In genomic region chr1:206465951-206466350, GRCh38 we compare ENCODE assay signal across 1 cellular context.
A peak's percentile ranks its signal among the peaks of the same experiment; 100 is the strongest.
TF ChIP-seq lines count a peak whose summit lies in the region.

No MANE protein-coding gene starts in this region.

TF ChIP-seq in GM12878, 131 proteins besides CTCF, POLR2A, EP300 and RAD21 (continued from another document):
- TF ChIP-seq E2F4 (IDR thresholded peaks at IDR 0.05; ENCODE audit: low read depth, low read length) (no peak), TARDBP (IDR thresholded peaks at IDR 0.05; ENCODE audit: borderline replicate concordance) (no peak), SMAD5 (IDR thresholded peaks at IDR 0.05; ENCODE audit: low read depth) (no peak), IRF4 (IDR thresholded peaks at IDR 0.05; ENCODE audit: low read depth, low read length) (peak; percentile 59; the same call in 1 of the 2 replicates), CHD4 (IDR thresholded peaks at IDR 0.05) (no peak), MEF2A (IDR thresholded peaks at IDR 0.05; ENCODE audit: insufficient read depth, low read depth, low read length) (no peak), NFIC (IDR thresholded peaks at IDR 0.05; ENCODE audit: low read depth, low read length) (peak; percentile 74; the same call in 1 of the 2 replicates), TCF3 (IDR thresholded peaks at IDR 0.05; ENCODE audit: borderline replicate concordance, insufficient read depth, low read depth, low read length) (no peak), IKZF2 (IDR thresholded peaks at IDR 0.05) (peak in 1 of 2 experiments; percentile 50; a peak in 1 of 4 replicates), MTA2 (IDR thresholded peaks at IDR 0.05; ENCODE audit: low read depth) (peak; percentile 55), NKRF (conservative IDR thresholded peaks at IDR 0.05) (no peak), IRF3 (IDR thresholded peaks at IDR 0.05) (no peak), SKIL (IDR thresholded peaks at IDR 0.05; ENCODE audit: low read depth, poor library complexity, severe bottlenecking) (no peak), SMARCA5 (IDR thresholded peaks at IDR 0.05) (no peak), NFXL1 (IDR thresholded peaks at IDR 0.05; ENCODE audit: borderline replicate concordance) (no peak), ASH2L (IDR thresholded peaks at IDR 0.05; ENCODE audit: borderline replicate concordance, low read depth) (no peak), DPF2 (IDR thresholded peaks at IDR 0.05) (no peak), SRF (IDR thresholded peaks at IDR 0.05; ENCODE audit: low read depth in 2 of 2, low read length in 2 of 2) (no peak), EED (IDR thresholded peaks at IDR 0.05; ENCODE audit: low read depth) (no peak), POLR2AphosphoS5 (IDR thresholded peaks at IDR 0.05; ENCODE audit: low read length) (no peak), GATAD2B (conservative IDR thresholded peaks at IDR 0.05; ENCODE audit: low read depth) (no peak), MTA3 (IDR thresholded peaks at IDR 0.05; ENCODE audit: borderline replicate concordance, low read length) (peak; percentile 12; the same call in 1 of the 2 replicates), MAX (IDR thresholded peaks at IDR 0.05; ENCODE audit: low read depth, low read length) (no peak), REST (IDR thresholded peaks at IDR 0.05; ENCODE audit: low read depth, low read length) (no peak), TBL1XR1 (IDR thresholded peaks at IDR 0.05; ENCODE audit: low read depth, low read length) (no peak), CREM (IDR thresholded peaks at IDR 0.05; ENCODE audit: low read depth) (peak; percentile 37; the same call in 1 of the 2 replicates), ZNF384 (IDR thresholded peaks at IDR 0.05; ENCODE audit: borderline replicate concordance, low read depth, low read length) (peak; percentile 38; the same call in 1 of the 2 replicates), SIX5 (IDR thresholded peaks at IDR 0.05; ENCODE audit: low read depth, low read length, severe bottlenecking) (no peak), RAD51 (IDR thresholded peaks at IDR 0.05) (no peak), ZZZ3 (IDR thresholded peaks at IDR 0.05; ENCODE audit: control insufficient read depth, insufficient read length, low read depth) (no peak), FOS (IDR thresholded peaks at IDR 0.05; ENCODE audit: borderline replicate concordance, extremely low read depth, insufficient read length) (no peak), RUNX3 (IDR thresholded peaks at IDR 0.05; ENCODE audit: low read length) (peak; percentile 12; the same call in 1 of the 2 replicates)
- TF ChIP-seq, protein P1, sequence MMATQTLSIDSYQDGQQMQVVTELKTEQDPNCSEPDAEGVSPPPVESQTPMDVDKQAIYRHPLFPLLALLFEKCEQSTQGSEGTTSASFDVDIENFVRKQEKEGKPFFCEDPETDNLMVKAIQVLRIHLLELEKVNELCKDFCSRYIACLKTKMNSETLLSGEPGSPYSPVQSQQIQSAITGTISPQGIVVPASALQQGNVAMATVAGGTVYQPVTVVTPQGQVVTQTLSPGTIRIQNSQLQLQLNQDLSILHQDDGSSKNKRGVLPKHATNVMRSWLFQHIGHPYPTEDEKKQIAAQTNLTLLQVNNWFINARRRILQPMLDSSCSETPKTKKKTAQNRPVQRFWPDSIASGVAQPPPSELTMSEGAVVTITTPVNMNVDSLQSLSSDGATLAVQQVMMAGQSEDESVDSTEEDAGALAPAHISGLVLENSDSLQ (IDR thresholded peaks at IDR 0.05), result peak; percentile 23; the same call in 1 of the 2 replicates
- TF ChIP-seq, protein P2, sequence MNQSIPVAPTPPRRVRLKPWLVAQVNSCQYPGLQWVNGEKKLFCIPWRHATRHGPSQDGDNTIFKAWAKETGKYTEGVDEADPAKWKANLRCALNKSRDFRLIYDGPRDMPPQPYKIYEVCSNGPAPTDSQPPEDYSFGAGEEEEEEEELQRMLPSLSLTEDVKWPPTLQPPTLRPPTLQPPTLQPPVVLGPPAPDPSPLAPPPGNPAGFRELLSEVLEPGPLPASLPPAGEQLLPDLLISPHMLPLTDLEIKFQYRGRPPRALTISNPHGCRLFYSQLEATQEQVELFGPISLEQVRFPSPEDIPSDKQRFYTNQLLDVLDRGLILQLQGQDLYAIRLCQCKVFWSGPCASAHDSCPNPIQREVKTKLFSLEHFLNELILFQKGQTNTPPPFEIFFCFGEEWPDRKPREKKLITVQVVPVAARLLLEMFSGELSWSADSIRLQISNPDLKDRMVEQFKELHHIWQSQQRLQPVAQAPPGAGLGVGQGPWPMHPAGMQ (IDR thresholded peaks at IDR 0.05; ENCODE audit: borderline replicate concordance), result no peak
- TF ChIP-seq, protein P3, sequence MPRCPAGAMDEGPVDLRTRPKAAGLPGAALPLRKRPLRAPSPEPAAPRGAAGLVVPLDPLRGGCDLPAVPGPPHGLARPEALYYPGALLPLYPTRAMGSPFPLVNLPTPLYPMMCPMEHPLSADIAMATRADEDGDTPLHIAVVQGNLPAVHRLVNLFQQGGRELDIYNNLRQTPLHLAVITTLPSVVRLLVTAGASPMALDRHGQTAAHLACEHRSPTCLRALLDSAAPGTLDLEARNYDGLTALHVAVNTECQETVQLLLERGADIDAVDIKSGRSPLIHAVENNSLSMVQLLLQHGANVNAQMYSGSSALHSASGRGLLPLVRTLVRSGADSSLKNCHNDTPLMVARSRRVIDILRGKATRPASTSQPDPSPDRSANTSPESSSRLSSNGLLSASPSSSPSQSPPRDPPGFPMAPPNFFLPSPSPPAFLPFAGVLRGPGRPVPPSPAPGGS (IDR thresholded peaks at IDR 0.05; ENCODE audit: borderline replicate concordance, insufficient read depth, low read depth, low read length, poor library complexity, severe bottlenecking), result no peak
- TF ChIP-seq, protein P4, sequence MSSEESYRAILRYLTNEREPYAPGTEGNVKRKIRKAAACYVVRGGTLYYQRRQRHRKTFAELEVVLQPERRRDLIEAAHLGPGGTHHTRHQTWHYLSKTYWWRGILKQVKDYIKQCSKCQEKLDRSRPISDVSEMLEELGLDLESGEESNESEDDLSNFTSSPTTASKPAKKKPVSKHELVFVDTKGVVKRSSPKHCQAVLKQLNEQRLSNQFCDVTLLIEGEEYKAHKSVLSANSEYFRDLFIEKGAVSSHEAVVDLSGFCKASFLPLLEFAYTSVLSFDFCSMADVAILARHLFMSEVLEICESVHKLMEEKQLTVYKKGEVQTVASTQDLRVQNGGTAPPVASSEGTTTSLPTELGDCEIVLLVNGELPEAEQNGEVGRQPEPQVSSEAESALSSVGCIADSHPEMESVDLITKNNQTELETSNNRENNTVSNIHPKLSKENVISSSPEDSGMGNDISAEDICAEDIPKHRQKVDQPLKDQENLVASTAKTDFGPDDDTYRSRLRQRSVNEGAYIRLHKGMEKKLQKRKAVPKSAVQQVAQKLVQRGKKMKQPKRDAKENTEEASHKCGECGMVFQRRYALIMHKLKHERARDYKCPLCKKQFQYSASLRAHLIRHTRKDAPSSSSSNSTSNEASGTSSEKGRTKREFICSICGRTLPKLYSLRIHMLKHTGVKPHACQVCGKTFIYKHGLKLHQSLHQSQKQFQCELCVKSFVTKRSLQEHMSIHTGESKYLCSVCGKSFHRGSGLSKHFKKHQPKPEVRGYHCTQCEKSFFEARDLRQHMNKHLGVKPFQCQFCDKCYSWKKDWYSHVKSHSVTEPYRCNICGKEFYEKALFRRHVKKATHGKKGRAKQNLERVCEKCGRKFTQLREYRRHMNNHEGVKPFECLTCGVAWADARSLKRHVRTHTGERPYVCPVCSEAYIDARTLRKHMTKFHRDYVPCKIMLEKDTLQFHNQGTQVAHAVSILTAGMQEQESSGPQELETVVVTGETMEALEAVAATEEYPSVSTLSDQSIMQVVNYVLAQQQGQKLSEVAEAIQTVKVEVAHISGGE (CRISPR knock-in tag; IDR thresholded peaks at IDR 0.05), result no peak
